In the genomic region with DNA sequence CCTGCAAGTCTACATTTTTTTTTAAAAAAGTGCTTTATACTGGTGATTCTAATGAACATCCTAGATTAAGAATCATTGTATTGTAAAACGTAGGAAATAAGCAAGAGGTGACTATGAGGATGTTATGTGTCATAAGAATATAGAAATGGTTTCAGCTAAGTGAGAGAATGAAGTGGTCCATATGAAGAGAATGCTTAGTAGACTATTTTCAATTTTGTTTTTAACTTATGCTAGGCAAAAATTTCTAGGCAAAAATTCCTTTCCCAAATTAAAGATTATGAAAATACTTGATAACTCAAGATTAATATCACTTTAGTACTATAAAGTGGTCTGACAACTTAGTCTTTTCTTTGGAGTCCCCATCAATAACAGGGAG, we compare ENCODE assay signal across 8 cellular contexts. TPM values are rescaled to one million over a fixed set of nuclear protein-coding genes. Genes with fewer than 3 reads are reported as not detected.
DNase-seq lines count a peak whose midpoint lies in the region; ATAC-seq and TF ChIP-seq lines count a peak whose summit lies in the region.

No MANE protein-coding gene starts in this region.

- TF ChIP-seq CTCF in astrocyte of the spinal cord (IDR thresholded peaks at IDR 0.05; ENCODE audit: low read depth, low read length) (no peak), lower lobe of right lung (IDR thresholded peaks at IDR 0.05) (no peak), tibial nerve (IDR thresholded peaks at IDR 0.05) (no peak)

- H3K4me3 ChIP-seq in astrocyte of the spinal cord (ENCODE audit: low read depth, low read length) (peak overlapping the region; percentile 65), lower lobe of right lung (peak overlapping the region; percentile 69), tibial nerve (peak overlapping the region; percentile 59 to 82 (median 80))

- 22 to 48% methylated on average over 1 of the region's 1 CpG for WGBS in tibial nerve, 2 donors

- no peak for TF ChIP-seq EP300 in tibial nerve (IDR thresholded peaks at IDR 0.05)

- peak overlapping the region; percentile 72 for H3K4me3 Mint-ChIP-seq in activated naive CD4-positive, alpha-beta T cell treated with anti-CD3 and anti-CD28 coated beads for 36 hours

- H3K4me1 ChIP-seq in lower lobe of right lung (peaks cover 8% of the 10 kb centered on the region), tibial nerve (no peaks in the 10 kb centered on the region)

- H3K9me3 ChIP-seq in lower lobe of right lung (no peaks in the 10 kb centered on the region), tibial nerve (no peaks in the 10 kb centered on the region)

- H3K27me3 ChIP-seq in lower lobe of right lung (ENCODE audit: low read depth), result no peaks in the 10 kb centered on the region
- H3K27me3 ChIP-seq in tibial nerve, result peaks cover 0 to 6% of the 10 kb centered on the region in 2 donors

- DNase-seq in activated naive CD4-positive, alpha-beta T cell treated with anti-CD3 and anti-CD28 coated beads for 36 hours, result no peak
- DNase-seq in activated naive CD4-positive, alpha-beta T cell (lab: John Stamatoyannopoulos, UW), result no peak
- DNase-seq in astrocyte of the spinal cord (ENCODE audit: low read depth, low spot score), result no peak
- no peak for DNase-seq in lower lobe of right lung
- no peak for DNase-seq in tibial nerve (ENCODE audit: low spot score in 2 of 2)
- no peak for DNase-seq in mucosa of gallbladder (ENCODE audit: low spot score)
- DNase-seq in NCI-H1694 (lab: John Stamatoyannopoulos, UW), result no peak
- DNase-seq in SK-N-DZ (ENCODE audit: low spot score), result no peak

- H3K9me3 Mint-ChIP-seq in activated naive CD4-positive, alpha-beta T cell treated with anti-CD3 and anti-CD28 coated beads for 36 hours, result no peaks in the 10 kb centered on the region

- H3K27me3 Mint-ChIP-seq in activated naive CD4-positive, alpha-beta T cell treated with anti-CD3 and anti-CD28 coated beads for 36 hours (ENCODE audit: low read depth), result no peaks in the 10 kb centered on the region

- no peak for TF ChIP-seq POLR2A in tibial nerve (IDR thresholded peaks at IDR 0.05)

- H3K27ac Mint-ChIP-seq in activated naive CD4-positive, alpha-beta T cell treated with anti-CD3 and anti-CD28 coated beads for 36 hours, result peak overlapping the region; percentile 81

- no peak for ATAC-seq in lower lobe of right lung

- in situ Hi-C loops in astrocyte of the spinal cord (cut with HindIII; ENCODE audit: low sequenced_read_pairs), result no loop called here

- peaks cover 19% of the 10 kb centered on the region for H3K4me1 Mint-ChIP-seq in activated naive CD4-positive, alpha-beta T cell treated with anti-CD3 and anti-CD28 coated beads for 36 hours (ENCODE audit: low read depth)

- H3K36me3 Mint-ChIP-seq in activated naive CD4-positive, alpha-beta T cell treated with anti-CD3 and anti-CD28 coated beads for 36 hours (ENCODE audit: low read depth), result peaks cover 4% of the 10 kb centered on the region

- CTCF ChIA-PET in activated naive CD4-positive, alpha-beta T cell treated with anti-CD3 and anti-CD28 coated beads for 36 hours (lab: Charles Lee), result interaction anchor here (1.3 to 1.4 kb wide), 2 partner anchors 23 to 102 kb away, joined by 5 to 11 read pairs; no protein-coding TSS in a partner anchor

- H3K36me3 ChIP-seq in lower lobe of right lung (peaks cover under 1% of the 10 kb centered on the region), tibial nerve (no peaks in the 10 kb centered on the region)

- peak overlapping the region; percentile 83 for H3K27ac ChIP-seq in lower lobe of right lung
- H3K27ac ChIP-seq in tibial nerve, result peak overlapping the region; percentile 86 to 95 (median 90)

- intact Hi-C loops in activated naive CD4-positive, alpha-beta T cell treated with anti-CD3 and anti-CD28 coated beads for 36 hours (cut with micrococcal nuclease), result loop anchor here (2.0 kb wide), 2 partner anchors 60 to 480 kb away; partner anchors contain the start of gene RPGR
- intact Hi-C loops in lower lobe of right lung (cut with DNase I), result no loop called here

RNA-seq across cellular contexts. Expression of gene DYNLT3, which starts 0.8 kb away (rescaled TPM):
- 10 to 100 TPM; 11.8 to 14.4 TPM for total RNA-seq in activated naive CD4-positive, alpha-beta T cell treated with anti-CD3 and anti-CD28 coated beads for 36 hours
- 27.2 TPM for total RNA-seq in lower lobe of right lung
- 10 to 100 TPM; 26.9 to 36.3 (median 30.7) TPM for total RNA-seq in tibial nerve
- 65.8 TPM for total RNA-seq in mucosa of gallbladder
- 15.3 and 18.2 TPM in 2 replicates for polyA plus RNA-seq in SK-N-DZ (2014; cell fraction: cytosol; rRNA removed)
- polyA plus RNA-seq in SK-N-DZ (2014; cell fraction: nucleus; rRNA removed), result 8.0 and 15.9 TPM in 2 replicates
